1 cellular context compared by ENCODE assay signal in genomic region chr2:19732255-19732654, GRCh38.
TF ChIP-seq lines count a peak whose summit lies in the region.

No MANE protein-coding gene starts in this region.

TF ChIP-seq in K562, 482 proteins besides CTCF, POLR2A, EP300 and RAD21 (continued from another document):
- no peak for TF ChIP-seq ESRRA (IDR thresholded peaks at IDR 0.05; ENCODE audit: borderline replicate concordance, low read depth)
- TF ChIP-seq ELF1 (tag; IDR thresholded peaks at IDR 0.05): no peak
- TF ChIP-seq ZC3H4 (CRISPR knock-in tag; IDR thresholded peaks at IDR 0.05; ENCODE audit: borderline replicate concordance): no peak
